In genomic region chr1:26472901-26473845, GRCh38 we compare ENCODE assay signal across 8 cellular contexts.
A peak's percentile ranks its signal among the peaks of the same experiment; 100 is the strongest.
DNase-seq lines count a peak whose midpoint lies in the region; ATAC-seq and TF ChIP-seq lines count a peak whose summit lies in the region.

No MANE protein-coding gene starts in this region.

- peak; percentile 72 for ATAC-seq in HG03439 (IDR thresholded peaks at IDR 0.05; ENCODE audit: unreplicated experiment)

- no peak for TF ChIP-seq CTCF in choroid plexus epithelial cell (conservative IDR thresholded peaks at IDR 0.05; ENCODE audit: low read depth, low read length)

- DNase-seq in AML-193 (lab: John Stamatoyannopoulos, UW) (peak; percentile 74 to 89), GM19240 (ENCODE audit: insufficient read length, low spot score) (peak; percentile 83), NCI-H524 treated with DMSO at 0.1 percent for 48 hours (lab: John Stamatoyannopoulos, UW) (peak; percentile 56), choroid plexus epithelial cell (ENCODE audit: low read depth) (peak; percentile 96), kidney tubule cell (ENCODE audit: low spot score) (peak; percentile 94)
- peak; percentile 96 for DNase-seq in activated CD4-positive, alpha-beta T cell treated with anti-CD3 and anti-CD28 coated beads for 48 hours
- DNase-seq in stimulated activated CD4-positive, alpha-beta T cell treated with anti-CD3 and anti-CD28 coated beads, Interleukin-15, amount 100 ng/mL, for 24 hours, result peak; percentile 93

- H3K4me3 ChIP-seq in choroid plexus epithelial cell (ENCODE audit: low read depth, low read length), result peak overlapping the region; percentile 81

Comparison
In these comparisons a context has a peak if more than half of its experiments do, and no peak if none do; other contexts are left out.
1. Peak in every context shown above with its lines: DNase-seq, ATAC-seq and H3K4me3 ChIP-seq.